In genomic region chr2:3322311-3322970, GRCh38 we compare ENCODE assay signal across 15 cellular contexts. TPM values are rescaled to one million over a fixed set of nuclear protein-coding genes. Genes with fewer than 3 reads are reported as not detected.
A peak's percentile ranks its signal among the peaks of the same experiment; 100 is the strongest.
DNase-seq lines count a peak whose midpoint lies in the region; ATAC-seq, FAIRE-seq and TF ChIP-seq lines count a peak whose summit lies in the region.
"Had no signal": no experiment of that assay in that cellular context is flagged by ENCODE, and none has a peak within 500 bp of the region (broad histone marks: within the 10 kb centered on the region; RNA-seq: fewer than 3 reads in every experiment).

No MANE protein-coding gene starts in this region.

- TF ChIP-seq CTCF in HepG2 (CRISPR knock-in tag; IDR thresholded peaks at IDR 0.05) = no peak
- TF ChIP-seq CTCF in osteoblast (IDR thresholded peaks at IDR 0.05; ENCODE audit: extremely low read depth, low read depth, low read length) = no peak
- TF ChIP-seq CTCF in suprapubic skin (IDR thresholded peaks at IDR 0.05) = no peak
- TF ChIP-seq CTCF in esophagus muscularis mucosa (IDR thresholded peaks at IDR 0.05) = no peak

- POLR2A ChIA-PET in HepG2 (lab: Yijun Ruan, JAX) = no interaction called here

- no peak for TF ChIP-seq RAD21 in HepG2 (CRISPR knock-in tag; IDR thresholded peaks at IDR 0.05)

- H3K4me2 ChIP-seq in HepG2 (ENCODE audit: low read depth, low read length) (no peak overlapping the region), osteoblast (ENCODE audit: insufficient read depth, low read length) (no peak overlapping the region)
- H3K4me2 ChIP-seq: BLaER1 treated with 17β-estradiol and CSF1 and Interleukin-3, amounts not matched to agents 10 nM and 100 nM had no signal

- TF ChIP-seq POLR2A in HepG2 (IDR thresholded peaks at IDR 0.05; ENCODE audit: insufficient read depth in 1 of 2, low read depth in 2 of 2, low read length in 2 of 2) (no peak), suprapubic skin (IDR thresholded peaks at IDR 0.05) (no peak), esophagus muscularis mucosa (IDR thresholded peaks at IDR 0.05; ENCODE audit: low read depth) (no peak)

- 97% methylated on average over 15 of the region's 18 CpGs for WGBS in HepG2 (ENCODE audit: low lambda C conversion rate)
- 91% methylated on average over 14 of the region's 18 CpGs for WGBS in suprapubic skin
- WGBS in esophagus muscularis mucosa = 94% methylated on average over 16 of the region's 18 CpGs

- H3K79me2 ChIP-seq in HepG2 (ENCODE audit: insufficient read depth, low read length) (peaks cover 14% of the 10 kb centered on the region), osteoblast (ENCODE audit: insufficient read depth, low read length) (peaks cover 2% of the 10 kb centered on the region)

- H3K27me3 ChIP-seq in HepG2 (ENCODE audit: control insufficient read depth in 1 of 2, insufficient read depth in 2 of 2, low read length in 2 of 2) = no peaks in the 10 kb centered on the region
- no peaks in the 10 kb centered on the region for H3K27me3 ChIP-seq in osteoblast (ENCODE audit: insufficient read depth, low read length)
- H3K27me3 ChIP-seq in suprapubic skin = no peaks in the 10 kb centered on the region
- H3K27me3 ChIP-seq in esophagus muscularis mucosa = no peaks in the 10 kb centered on the region
- H3K27me3 ChIP-seq: BLaER1 treated with 17β-estradiol and CSF1 and Interleukin-3, amounts not matched to agents 10 nM and 100 nM had no signal

- no peak overlapping the region for H3K4me3 ChIP-seq in HepG2 (replicated peaks in 1 of 3; ENCODE audit: insufficient read depth in 1 of 3, low read depth in 2 of 3, low read length in 3 of 3)
- H3K4me3 ChIP-seq in osteoblast (ENCODE audit: insufficient read depth, low read length) = no peak overlapping the region
- no peak overlapping the region for H3K4me3 ChIP-seq in suprapubic skin
- H3K4me3 ChIP-seq in esophagus muscularis mucosa = no peak overlapping the region
- H3K4me3 ChIP-seq: BLaER1 treated with 17β-estradiol and CSF1 and Interleukin-3, amounts not matched to agents 10 nM and 100 nM had no signal

- H3K36me3 ChIP-seq in HepG2 (replicated peaks in 1 of 2; ENCODE audit: control insufficient read depth in 1 of 2, insufficient read depth in 2 of 2, low read length in 2 of 2) (peaks cover 12 to 48% of the 10 kb centered on the region in 2 experiments), osteoblast (ENCODE audit: insufficient read depth, low read length) (no peaks in the 10 kb centered on the region), suprapubic skin (peaks cover 7% of the 10 kb centered on the region), esophagus muscularis mucosa (peaks cover 0 to 17% (median 10%) of the 10 kb centered on the region in 4 donors)

- H3K27ac ChIP-seq in HepG2 (ENCODE audit: extremely low read length, insufficient read depth, low read length) = no peak overlapping the region
- H3K27ac ChIP-seq in osteoblast (ENCODE audit: low read depth, low read length) = no peak overlapping the region
- H3K27ac ChIP-seq in suprapubic skin = no peak overlapping the region
- no peak overlapping the region for H3K27ac ChIP-seq in esophagus muscularis mucosa (replicated peaks in 1 of 4)
- H3K27ac ChIP-seq: BLaER1 treated with 17β-estradiol and CSF1 and Interleukin-3, amounts not matched to agents 10 nM and 100 nM had no signal

- peaks cover 4% of the 10 kb centered on the region for H3K36me3 Mint-ChIP-seq in T-helper 17 cell (ENCODE audit: low read depth)

- H3K4me1 Mint-ChIP-seq in T-helper 17 cell = peaks cover 6% of the 10 kb centered on the region
- H3K4me1 Mint-ChIP-seq: B cell had no signal

- in situ Hi-C loops in HepG2 (cut with HindIII; ENCODE audit: extremely low pct_ligation_motif_present, low pct_unique_long_range_greater_than_20kb) = no loop called here

- ATAC-seq in Right ventricle myocardium inferior = no peak
- no peak for ATAC-seq in HepG2
- no peak for ATAC-seq in T-helper 17 cell
- ATAC-seq: CD8-positive, alpha-beta T cell had no signal

- H3K4me1 ChIP-seq in HepG2 (ENCODE audit: insufficient read depth, low read length) = peaks cover 21% of the 10 kb centered on the region
- H3K4me1 ChIP-seq in osteoblast (ENCODE audit: insufficient read depth, low read length) = no peaks in the 10 kb centered on the region
- no peaks in the 10 kb centered on the region for H3K4me1 ChIP-seq in suprapubic skin
- H3K4me1 ChIP-seq in esophagus muscularis mucosa = no peaks in the 10 kb centered on the region

- H3K27me3 Mint-ChIP-seq in T-helper 17 cell = no peaks in the 10 kb centered on the region
- H3K27me3 Mint-ChIP-seq: B cell had no signal

- CTCF ChIA-PET in HepG2 (lab: Yijun Ruan, JAX; ENCODE audit: low intra/inter-chr PET ratio, low total read pairs) = no interaction called here

- H2AFZ ChIP-seq in HepG2 (ENCODE audit: low read length) (no peak overlapping the region), osteoblast (ENCODE audit: low read length) (no peak overlapping the region)

- no TSS peak for BruUV-seq in HepG2 (replicated peaks; lab: Mats Ljungman, UMichigan)

- peak; percentile 66 for DNase-seq in Right ventricle myocardium inferior (ENCODE audit: missing footprints)
- DNase-seq in cardiac septum (ENCODE audit: low spot score) = no peak
- no peak for DNase-seq in HepG2 (ENCODE audit: low spot score)
- DNase-seq in osteoblast (ENCODE audit: insufficient read length, low spot score, missing footprints) = peak; percentile 92
- no peak for DNase-seq in suprapubic skin (ENCODE audit: low spot score in 2 of 2)
- no peak for DNase-seq in T-helper 17 cell
- DNase-seq in esophagus muscularis mucosa (ENCODE audit: extremely low spot score) = no peak
- DNase-seq: Calu3; CD8-positive, alpha-beta T cell; DMS79 treated with DMSO at 0.1 percent for 48 hours; GF-D8; GOT3; H9 had no signal

- no peak overlapping the region for H3K27ac Mint-ChIP-seq in T-helper 17 cell
- H3K27ac Mint-ChIP-seq: B cell; CD8-positive, alpha-beta T cell had no signal

- TF ChIP-seq EP300 in HepG2 (IDR thresholded peaks at IDR 0.05; ENCODE audit: low read depth in 2 of 2, low read length in 2 of 2) = no peak
- TF ChIP-seq EP300 in HepG2 (CRISPR knock-in tag; IDR thresholded peaks at IDR 0.05; ENCODE audit: borderline replicate concordance) = no peak
- TF ChIP-seq EP300 in suprapubic skin (IDR thresholded peaks at IDR 0.05) = no peak
- TF ChIP-seq EP300 in esophagus muscularis mucosa (IDR thresholded peaks at IDR 0.05) = no peak

- FAIRE-seq in HepG2 (lab: Jason Lieb, UNC) = no peak

- peaks cover 3% of the 10 kb centered on the region; the same call in 1 of the 2 replicates for H4K20me1 ChIP-seq in HepG2 (ENCODE audit: insufficient read depth, low read length)
- peaks cover 16% of the 10 kb centered on the region for H4K20me1 ChIP-seq in osteoblast (ENCODE audit: insufficient read depth, low read length)

- H3K4me3 Mint-ChIP-seq in T-helper 17 cell = no peak overlapping the region
- H3K4me3 Mint-ChIP-seq: B cell; CD8-positive, alpha-beta T cell; H9 had no signal

- no peaks in the 10 kb centered on the region for H3K9me3 ChIP-seq in HepG2 (ENCODE audit: low read length)
- no peaks in the 10 kb centered on the region for H3K9me3 ChIP-seq in osteoblast (ENCODE audit: low read depth, low read length)
- H3K9me3 ChIP-seq in suprapubic skin = no peaks in the 10 kb centered on the region
- no peaks in the 10 kb centered on the region for H3K9me3 ChIP-seq in T-helper 17 cell (ENCODE audit: control insufficient read depth, low read length, poor library complexity, severe bottlenecking)
- H3K9me3 ChIP-seq in esophagus muscularis mucosa = no peaks in the 10 kb centered on the region
- H3K9me3 ChIP-seq: BLaER1 treated with 17β-estradiol and CSF1 and Interleukin-3, amounts not matched to agents 10 nM and 100 nM had no signal

- H3K9ac ChIP-seq in HepG2 (ENCODE audit: insufficient read depth, low read depth, low read length) = no peak overlapping the region
- H3K9ac ChIP-seq: BLaER1 treated with 17β-estradiol and CSF1 and Interleukin-3, amounts not matched to agents 10 nM and 100 nM had no signal

- intact Hi-C loops in Right ventricle myocardium inferior (cut with DNase I) (no loop called here), cardiac septum (cut with DNase I) (no loop called here), HepG2 (cut with micrococcal nuclease; ENCODE audit: unreplicated experiment) (no loop called here), esophagus muscularis mucosa (cut with DNase I) (no loop called here)

RNA-seq across cellular contexts. Expression of gene EIPR1, which starts 55.2 kb away (rescaled TPM):
- total RNA-seq in Right ventricle myocardium inferior = 10.2 TPM
- total RNA-seq in cardiac septum = 10.5 TPM
- 70.0 and 92.3 TPM in 2 replicates for total RNA-seq in HepG2 (2016; rRNA removed; fragmentation: Illumina TruSeq; extraction: Trizol)
- 45.6 and 52.4 TPM in 2 replicates for total RNA-seq in HepG2 (2016; cell fraction: cytosol; rRNA removed; fragmentation: Illumina TruSeq; extraction: Trizol; ENCODE audit: low read depth)
- total RNA-seq in HepG2 (2016; cell fraction: insoluble cytoplasmic fraction; rRNA removed; fragmentation: Illumina TruSeq; extraction: Trizol) = 72.0 and 92.4 TPM in 2 replicates
- total RNA-seq in HepG2 (2016; cell fraction: membrane; rRNA removed; fragmentation: Illumina TruSeq; extraction: Trizol) = 79.5 and 92.1 TPM in 2 replicates
- 36.2 and 44.8 TPM in 2 replicates for total RNA-seq in HepG2 (2016; cell fraction: nucleus; rRNA removed; fragmentation: Illumina TruSeq; extraction: Trizol)
- polyA plus RNA-seq in HepG2 (2011; rRNA removed) = 84.5 and 96.3 TPM in 2 replicates
- polyA plus RNA-seq in HepG2 (2011; cell fraction: cytosol; rRNA removed) = 91.9 and 111 TPM in 2 replicates
- polyA plus RNA-seq in HepG2 (2011; cell fraction: nucleus; rRNA removed) = 54.6 and 61.7 TPM in 2 replicates
- polyA plus RNA-seq in HepG2 (2012) = 34.2 and 39.9 TPM in 2 replicates
- 47.2 and 54.0 TPM in 2 replicates for polyA plus RNA-seq in HepG2 (2016; cell fraction: cytosol; fragmentation: Illumina TruSeq; extraction: Trizol; ENCODE audit: low read depth)
- polyA plus RNA-seq in HepG2 (2016; cell fraction: insoluble cytoplasmic fraction; fragmentation: Illumina TruSeq; extraction: Trizol; ENCODE audit: low read depth) = 80.5 and 83.1 TPM in 2 replicates
- polyA plus RNA-seq in HepG2 (2016; cell fraction: membrane; fragmentation: Illumina TruSeq; extraction: Trizol; ENCODE audit: low read depth) = 53.9 and 69.3 TPM in 2 replicates
- 49.2 and 51.5 TPM in 2 replicates for polyA plus RNA-seq in HepG2 (2016; cell fraction: nucleus; fragmentation: Illumina TruSeq; extraction: Trizol; ENCODE audit: insufficient read depth, low read depth)
- polyA minus RNA-seq in HepG2 (2011; rRNA and poly(A)+ RNA removed; ENCODE audit: low replicate concordance) = 65.1 and 87.1 TPM in 2 replicates
- 27.9 and 34.1 TPM in 2 replicates for polyA minus RNA-seq in HepG2 (2011; cell fraction: cytosol; rRNA and poly(A)+ RNA removed)
- polyA minus RNA-seq in HepG2 (2011; cell fraction: nucleus; rRNA and poly(A)+ RNA removed) = 48.4 and 54.1 TPM in 2 replicates
- 16.8 and 17.7 TPM in 2 replicates for total RNA-seq in osteoblast
- total RNA-seq in suprapubic skin = 10 to 100 TPM; 29.0 to 37.5 (median 30.7) TPM
- 10 to 100 TPM; 25.1 to 28.5 TPM for total RNA-seq in T-helper 17 cell
- total RNA-seq in esophagus muscularis mucosa = 10 to 100 TPM; 13.8 to 19.0 (median 15.3) TPM

RNA-seq across cellular contexts. Expression of gene TRAPPC12, which starts 57.1 kb away (rescaled TPM):
- total RNA-seq in Right ventricle myocardium inferior (110 TPM), cardiac septum (67.5 TPM), HepG2 (2016; rRNA removed; fragmentation: Illumina TruSeq; extraction: Trizol) (39.0 and 46.4 TPM in 2 replicates), osteoblast (67.0 and 67.5 TPM in 2 replicates), suprapubic skin (100 to 1,000 TPM in 3 of 4 donors, 10 to 100 TPM in 1; 90.2 to 248 (median 157) TPM), T-helper 17 cell (10 to 100 TPM; 66.5 to 80.4 TPM), esophagus muscularis mucosa (10 to 100 TPM; 65.6 to 89.3 (median 72.6) TPM)
- total RNA-seq in HepG2 (2016; cell fraction: cytosol; rRNA removed; fragmentation: Illumina TruSeq; extraction: Trizol; ENCODE audit: low read depth) = 16.2 and 17.3 TPM in 2 replicates
- 36.3 and 42.6 TPM in 2 replicates for total RNA-seq in HepG2 (2016; cell fraction: insoluble cytoplasmic fraction; rRNA removed; fragmentation: Illumina TruSeq; extraction: Trizol)
- 24.2 and 25.4 TPM in 2 replicates for total RNA-seq in HepG2 (2016; cell fraction: membrane; rRNA removed; fragmentation: Illumina TruSeq; extraction: Trizol)
- total RNA-seq in HepG2 (2016; cell fraction: nucleus; rRNA removed; fragmentation: Illumina TruSeq; extraction: Trizol) = 55.4 and 61.3 TPM in 2 replicates
- polyA plus RNA-seq in HepG2 (2011; rRNA removed) = 97.7 and 137 TPM in 2 replicates
- polyA plus RNA-seq in HepG2 (2011; cell fraction: cytosol; rRNA removed) = 36.5 and 40.1 TPM in 2 replicates
- 305 and 380 TPM in 2 replicates for polyA plus RNA-seq in HepG2 (2011; cell fraction: nucleus; rRNA removed)
- polyA plus RNA-seq in HepG2 (2012) = 58.1 and 63.4 TPM in 2 replicates
- 7.8 and 8.6 TPM in 2 replicates for polyA plus RNA-seq in HepG2 (2016; cell fraction: cytosol; fragmentation: Illumina TruSeq; extraction: Trizol; ENCODE audit: low read depth)
- polyA plus RNA-seq in HepG2 (2016; cell fraction: insoluble cytoplasmic fraction; fragmentation: Illumina TruSeq; extraction: Trizol; ENCODE audit: low read depth) = 31.5 and 45.0 TPM in 2 replicates
- polyA plus RNA-seq in HepG2 (2016; cell fraction: membrane; fragmentation: Illumina TruSeq; extraction: Trizol; ENCODE audit: low read depth) = 10.3 and 11.5 TPM in 2 replicates
- 95.8 and 113 TPM in 2 replicates for polyA plus RNA-seq in HepG2 (2016; cell fraction: nucleus; fragmentation: Illumina TruSeq; extraction: Trizol; ENCODE audit: insufficient read depth, low read depth)
- 73.3 and 119 TPM in 2 replicates for polyA minus RNA-seq in HepG2 (2011; rRNA and poly(A)+ RNA removed; ENCODE audit: low replicate concordance)
- polyA minus RNA-seq in HepG2 (2011; cell fraction: cytosol; rRNA and poly(A)+ RNA removed) = 30.0 and 39.8 TPM in 2 replicates
- 181 and 183 TPM in 2 replicates for polyA minus RNA-seq in HepG2 (2011; cell fraction: nucleus; rRNA and poly(A)+ RNA removed)

Comparison
In these comparisons a context has a peak if more than half of its experiments do, and no peak if none do; other contexts are left out.
1. DNase-seq: peak in Right ventricle myocardium inferior (single experiment) and osteoblast (single experiment); none in cardiac septum (single experiment), HepG2 (single experiment), suprapubic skin (0 of 2), T-helper 17 cell (0 of 3) and esophagus muscularis mucosa (single experiment).